Comparison of ENCODE assay signal across 8 cellular contexts in genomic region chr10:125161570-125162139, GRCh38. TPM values are rescaled to one million over a fixed set of nuclear protein-coding genes. Genes with fewer than 3 reads are reported as not detected.
DNase-seq lines count a peak whose midpoint lies in the region; ATAC-seq and TF ChIP-seq lines count a peak whose summit lies in the region.

No MANE protein-coding gene starts in this region.

- no peaks in the 10 kb centered on the region for H3K9me3 ChIP-seq in PC-3 (ENCODE audit: low read length)
- no peaks in the 10 kb centered on the region for H3K9me3 ChIP-seq in naive thymus-derived CD4-positive, alpha-beta T cell (ENCODE audit: control insufficient read depth in 2 of 3, low read length in 3 of 3)

- peak overlapping the region; percentile 97 for H3K4me2 ChIP-seq in PC-3 (ENCODE audit: low read length)

- no peaks in the 10 kb centered on the region for H3F3A ChIP-seq in PC-3 (ENCODE audit: low read length, unreplicated experiment)

- peaks cover 31% of the 10 kb centered on the region for H3K79me2 ChIP-seq in PC-3 (ENCODE audit: low read length)

- H3K4me3 Mint-ChIP-seq in nephron progenitor cell: peak overlapping the region; percentile 77
- peak overlapping the region in 5 of 10 donors; percentile 51 to 74 (median 67) for H3K4me3 Mint-ChIP-seq in naive thymus-derived CD4-positive, alpha-beta T cell

- peak overlapping the region; percentile 89 for H3K27ac ChIP-seq in PC-3 (ENCODE audit: low read length)
- no peak overlapping the region for H3K27ac ChIP-seq in naive thymus-derived CD4-positive, alpha-beta T cell (ENCODE audit: low read depth, low read length)

- intact Hi-C loops in PC-3 (cut with micrococcal nuclease): loop anchor here (1.0 to 5.0 kb wide), 2 partner anchors 71 to 182 kb away; no protein-coding TSS in a partner anchor
- intact Hi-C loops in naive thymus-derived CD4-positive, alpha-beta T cell (cut with micrococcal nuclease): loop anchor here in 1 of 2 donors (10.0 kb wide), 1 partner anchor 717 kb away; no protein-coding TSS in a partner anchor

- H3K36me3 Mint-ChIP-seq in nephron progenitor cell (ENCODE audit: low read depth): no peaks in the 10 kb centered on the region
- peaks cover 0 to 3% (median 0%) of the 10 kb centered on the region in 5 donors for H3K36me3 Mint-ChIP-seq in naive thymus-derived CD4-positive, alpha-beta T cell

- TSS peak; percentile 30 for BruUV-seq in PC-3 (replicated peaks; lab: Mats Ljungman, UMichigan)

- peak overlapping the region; percentile 85 for H2AFZ ChIP-seq in PC-3 (ENCODE audit: low read length)

- H3K27ac Mint-ChIP-seq in nephron progenitor cell: peak overlapping the region; percentile 87
- H3K27ac Mint-ChIP-seq in naive thymus-derived CD4-positive, alpha-beta T cell: no peak overlapping the region

- POLR2A ChIA-PET in PC-3 (lab: Charles Lee; ENCODE audit: unreplicated experiment): no interaction called here
- POLR2A ChIA-PET in naive thymus-derived CD4-positive, alpha-beta T cell (lab: Charles Lee): no interaction called here

- DNase-seq in D341Med (ENCODE audit: low spot score) (peak; percentile 42), PC-3 (no peak), nephron progenitor cell (peak; percentile 42), OCI-M2 (lab: John Stamatoyannopoulos, UW; ENCODE audit: unreplicated experiment) (no peak), SIG-M5 (lab: John Stamatoyannopoulos, UW) (no peak), NOMO-1 treated with dmso at 0.1 percent for 144 hours (lab: John Stamatoyannopoulos, UW; ENCODE audit: unreplicated experiment) (no peak)
- DNase-seq in naive thymus-derived CD4-positive, alpha-beta T cell: no peak

- H3K9me2 ChIP-seq in PC-3 (replicated peaks; ENCODE audit: low read length): no peaks in the 10 kb centered on the region

- peak; percentile 9 for ATAC-seq in PC-3
- peak; percentile 56 for ATAC-seq in esophagus mucosa
- ATAC-seq in naive thymus-derived CD4-positive, alpha-beta T cell: no peak

- H4K20me1 ChIP-seq in PC-3 (ENCODE audit: low read length): peaks cover 10% of the 10 kb centered on the region; the same call in 1 of the 2 replicates

- H3K27me3 ChIP-seq in PC-3 (ENCODE audit: low read length): no peaks in the 10 kb centered on the region
- H3K27me3 ChIP-seq in naive thymus-derived CD4-positive, alpha-beta T cell (ENCODE audit: control insufficient read depth in 2 of 2, insufficient read depth in 2 of 2, low read length in 2 of 2): peaks cover 0 to 4% of the 10 kb centered on the region in 2 donors

- peak overlapping the region; percentile 83 for H3K4me3 ChIP-seq in PC-3 (ENCODE audit: low read length)
- H3K4me3 ChIP-seq in naive thymus-derived CD4-positive, alpha-beta T cell (ENCODE audit: low read length): no peak overlapping the region

- H3K4me1 ChIP-seq in PC-3 (ENCODE audit: insufficient read depth, low read length): peaks cover 20% of the 10 kb centered on the region
- H3K4me1 ChIP-seq in naive thymus-derived CD4-positive, alpha-beta T cell (ENCODE audit: control insufficient read depth in 2 of 2, insufficient read depth in 2 of 2, low read length in 2 of 2): no peaks in the 10 kb centered on the region

- H3K27me3 Mint-ChIP-seq in nephron progenitor cell (ENCODE audit: low read depth, poor library complexity): no peaks in the 10 kb centered on the region
- peaks cover 31 to 58% (median 44%) of the 10 kb centered on the region in 5 donors for H3K27me3 Mint-ChIP-seq in naive thymus-derived CD4-positive, alpha-beta T cell

- CTCF ChIA-PET in PC-3 (lab: Charles Lee): no interaction called here
- CTCF ChIA-PET in naive thymus-derived CD4-positive, alpha-beta T cell (lab: Charles Lee): no interaction called here

- H3K36me3 ChIP-seq in PC-3 (ENCODE audit: low read depth, low read length): no peaks in the 10 kb centered on the region
- no peaks in the 10 kb centered on the region for H3K36me3 ChIP-seq in naive thymus-derived CD4-positive, alpha-beta T cell (ENCODE audit: control insufficient read depth in 2 of 3, insufficient read depth in 3 of 3, low read length in 3 of 3)

- H3K9me3 Mint-ChIP-seq in nephron progenitor cell: no peaks in the 10 kb centered on the region
- H3K9me3 Mint-ChIP-seq in naive thymus-derived CD4-positive, alpha-beta T cell: peaks cover 0 to 12% (median 0%) of the 10 kb centered on the region in 11 donors

- peak overlapping the region; percentile 89 for H3K9ac ChIP-seq in PC-3 (ENCODE audit: low read length)

- peak; percentile 38; the same call in 1 of the 2 replicates for TF ChIP-seq CTCF in PC-3 (conservative IDR thresholded peaks at IDR 0.05; ENCODE audit: low read depth, low read length)
- peak; percentile 29 for TF ChIP-seq CTCF in nephron progenitor cell (IDR thresholded peaks at IDR 0.05)

- peaks cover 43% of the 10 kb centered on the region for H3K4me1 Mint-ChIP-seq in nephron progenitor cell
- H3K4me1 Mint-ChIP-seq in naive thymus-derived CD4-positive, alpha-beta T cell: peaks cover 3 to 14% (median 6%) of the 10 kb centered on the region in 7 donors

RNA-seq across cellular contexts. Expression of gene CTBP2, which starts 1.3 kb away (rescaled TPM):
- 78.9 and 97.2 TPM in 2 replicates for total RNA-seq in PC-3 (2014; rRNA removed)
- total RNA-seq in esophagus mucosa: 46.7 TPM
- 10 to 100 TPM in 1 of 5 experiments, 1 to 10 TPM in 3, under 1 TPM in 1; 0.05 to 39.5 (median 2.0) TPM for total RNA-seq in naive thymus-derived CD4-positive, alpha-beta T cell
- polyA plus RNA-seq in naive thymus-derived CD4-positive, alpha-beta T cell: under 1 TPM in 1 of 2 donors, not detected in 1; 0.13 TPM

Comparison
In these comparisons a context has a peak if more than half of its experiments do, and no peak if none do; other contexts are left out.
1. DNase-seq: peak in D341Med (single experiment) and nephron progenitor cell (single experiment); none in PC-3 (single experiment), OCI-M2 (single experiment), SIG-M5 (single experiment), NOMO-1 treated with dmso at 0.1 percent for 144 hours (single experiment) and naive thymus-derived CD4-positive, alpha-beta T cell (0 of 9).